8 cellular contexts compared by ENCODE assay signal in genomic region chr3:107697855-107698254, GRCh38.
DNase-seq lines count a peak whose midpoint lies in the region; ATAC-seq, FAIRE-seq and TF ChIP-seq lines count a peak whose summit lies in the region.
"Not testable (repeated sequence)": the region's sequence is repeated elsewhere in the genome, so short reads cannot be mapped to it uniquely, and the experiment has no call there.

No MANE protein-coding gene starts in this region.

- H3K27ac Mint-ChIP-seq in CD4-positive, alpha-beta T cell = peak overlapping the region; percentile 73
- peak overlapping the region; percentile 47 for H3K27ac Mint-ChIP-seq in activated CD4-positive, alpha-beta T cell treated with anti-CD3 and anti-CD28 coated beads for 36 hours
- H3K27ac Mint-ChIP-seq in astrocyte (ENCODE audit: unreplicated experiment) = not testable (repeated sequence)
- H3K27ac Mint-ChIP-seq in endodermal cell = peak overlapping the region; percentile 94
- H3K27ac Mint-ChIP-seq in naive thymus-derived CD4-positive, alpha-beta T cell = peak overlapping the region in 5 of 9 donors; percentile 65 to 92 (median 74)

- peak overlapping the region; percentile 70 for H3K9ac ChIP-seq in Karpas-422 (ENCODE audit: low read length)
- not testable (repeated sequence) for H3K9ac ChIP-seq in astrocyte (ENCODE audit: low read length); endodermal cell (ENCODE audit: extremely low read depth, low read length, poor library complexity, severe bottlenecking)
- H3K9ac ChIP-seq in iPS-18a (ENCODE audit: low read length) = peak overlapping the region; percentile 70

- not testable (repeated sequence) for H4K20me1 ChIP-seq in Karpas-422 (ENCODE audit: insufficient read depth, low read depth, low read length)
- H4K20me1 ChIP-seq in astrocyte (ENCODE audit: insufficient read depth, low read length) = peaks cover 23% of the 10 kb centered on the region

- POLR2A ChIA-PET in CD4-positive, alpha-beta T cell (lab: Charles Lee) = interaction anchor here (0.7 kb wide), 1 partner anchor 1734 kb away, joined by 3 read pairs; no protein-coding TSS in a partner anchor
- POLR2A ChIA-PET in activated CD4-positive, alpha-beta T cell treated with anti-CD3 and anti-CD28 coated beads for 36 hours (lab: Charles Lee) = not testable (repeated sequence)
- POLR2A ChIA-PET in naive thymus-derived CD4-positive, alpha-beta T cell (lab: Charles Lee) = interaction anchor here (0.7 to 0.9 kb wide), 2 partner anchors 11 to 99 kb away, joined by 3 to 4 read pairs; no protein-coding TSS in a partner anchor

- DNase-seq in CD4-positive, alpha-beta T cell; activated CD4-positive, alpha-beta T cell treated with anti-CD3 and anti-CD28 coated beads for 36 hours; astrocyte (ENCODE audit: low read depth); spleen: not testable (repeated sequence)
- DNase-seq in Karpas-422 (peak; percentile 49), endodermal cell (peak; percentile 55)
- peak in 3 of 9 donors; percentile 7 to 20 (median 12) for DNase-seq in naive thymus-derived CD4-positive, alpha-beta T cell

- peak overlapping the region; percentile 80 for H3K4me3 Mint-ChIP-seq in CD4-positive, alpha-beta T cell
- peak overlapping the region; percentile 56 for H3K4me3 Mint-ChIP-seq in activated CD4-positive, alpha-beta T cell treated with anti-CD3 and anti-CD28 coated beads for 36 hours
- H3K4me3 Mint-ChIP-seq in astrocyte (ENCODE audit: unreplicated experiment) = not testable (repeated sequence)
- peak overlapping the region; percentile 61 for H3K4me3 Mint-ChIP-seq in endodermal cell
- H3K4me3 Mint-ChIP-seq in naive thymus-derived CD4-positive, alpha-beta T cell = peak overlapping the region; percentile 40 to 87 (median 76)

- peaks cover 41% of the 10 kb centered on the region for H3K4me1 Mint-ChIP-seq in CD4-positive, alpha-beta T cell (ENCODE audit: low read depth)
- H3K4me1 Mint-ChIP-seq in activated CD4-positive, alpha-beta T cell treated with anti-CD3 and anti-CD28 coated beads for 36 hours = peaks cover 28% of the 10 kb centered on the region
- H3K4me1 Mint-ChIP-seq in astrocyte (ENCODE audit: low read depth, unreplicated experiment) = peaks cover 21% of the 10 kb centered on the region
- not testable (repeated sequence) for H3K4me1 Mint-ChIP-seq in endodermal cell
- peaks cover 0 to 52% (median 38%) of the 10 kb centered on the region in 7 donors for H3K4me1 Mint-ChIP-seq in naive thymus-derived CD4-positive, alpha-beta T cell

- H2AFZ ChIP-seq in Karpas-422 (ENCODE audit: low read length); astrocyte (ENCODE audit: low read depth, low read length): not testable (repeated sequence)

- not testable (repeated sequence) for H3K27me3 Mint-ChIP-seq in CD4-positive, alpha-beta T cell; activated CD4-positive, alpha-beta T cell treated with anti-CD3 and anti-CD28 coated beads for 36 hours; astrocyte (ENCODE audit: low read depth, unreplicated experiment); endodermal cell (ENCODE audit: insufficient read depth); naive thymus-derived CD4-positive, alpha-beta T cell

- not testable (repeated sequence) for FAIRE-seq in astrocyte (lab: Jason Lieb, UNC)

- TF ChIP-seq POLR2A in spleen (IDR thresholded peaks at IDR 0.05) = not testable (repeated sequence)

- ATAC-seq in CD4-positive, alpha-beta T cell (ENCODE audit: poor library complexity); activated CD4-positive, alpha-beta T cell treated with anti-CD3 and anti-CD28 coated beads for 36 hours; naive thymus-derived CD4-positive, alpha-beta T cell: not testable (repeated sequence)

- H3K79me2 ChIP-seq in Karpas-422 (ENCODE audit: low read length) = peaks cover 44% of the 10 kb centered on the region
- not testable (repeated sequence) for H3K79me2 ChIP-seq in astrocyte (ENCODE audit: insufficient read depth, low read length)

- H3K4me3 ChIP-seq in Karpas-422 (ENCODE audit: low read length) (peak overlapping the region; percentile 72), iPS-18a (ENCODE audit: low read length) (peak overlapping the region; percentile 66), spleen (peak overlapping the region in 5 of 8 donors; percentile 19 to 63 (median 31))
- H3K4me3 ChIP-seq in astrocyte (ENCODE audit: insufficient read depth, low read depth, low read length); endodermal cell (ENCODE audit: low read length); naive thymus-derived CD4-positive, alpha-beta T cell (ENCODE audit: low read length): not testable (repeated sequence)

- intact Hi-C loops in CD4-positive, alpha-beta T cell (cut with DNase I, micrococcal nuclease); activated CD4-positive, alpha-beta T cell treated with anti-CD3 and anti-CD28 coated beads for 36 hours (cut with DNase I, micrococcal nuclease); naive thymus-derived CD4-positive, alpha-beta T cell (cut with micrococcal nuclease); spleen (cut with DNase I; ENCODE audit: low total_unique reads): not testable (repeated sequence)

- H3K4me2 ChIP-seq in Karpas-422 (ENCODE audit: low read depth, low read length, poor library complexity, severe bottlenecking) (peak overlapping the region; percentile 65), astrocyte (ENCODE audit: low read length) (peak overlapping the region; percentile 19)

- not testable (repeated sequence) for TF ChIP-seq CTCF in CD4-positive, alpha-beta T cell (IDR thresholded peaks at IDR 0.05); astrocyte (IDR thresholded peaks at IDR 0.05; ENCODE audit: insufficient read depth, low read depth, low read length); endodermal cell (conservative IDR thresholded peaks at IDR 0.05); spleen (IDR thresholded peaks at IDR 0.05 in 8 of 11, conservative IDR thresholded peaks at IDR 0.05 in 3 of 11)

- not testable (repeated sequence) for H3K36me3 Mint-ChIP-seq in CD4-positive, alpha-beta T cell (ENCODE audit: low read depth); activated CD4-positive, alpha-beta T cell treated with anti-CD3 and anti-CD28 coated beads for 36 hours (ENCODE audit: low read depth); astrocyte (ENCODE audit: low read depth, unreplicated experiment); endodermal cell (ENCODE audit: low read depth); naive thymus-derived CD4-positive, alpha-beta T cell

- 73 to 83% methylated on average over 17 to 23 of the region's 23 CpGs for WGBS in endodermal cell (ENCODE audit: insufficient coverage in 1 of 2, insufficient read length in 1 of 2), 2 experiments
- 37 to 90% (median 74%) methylated on average over 20 to 23 of the region's 23 CpGs for WGBS in spleen, 5 donors

- not testable (repeated sequence) for H3K4me1 ChIP-seq in Karpas-422 (ENCODE audit: low read length); astrocyte (ENCODE audit: insufficient read depth, low read length); endodermal cell (ENCODE audit: control insufficient read depth, insufficient read depth, low read length); iPS-18a (ENCODE audit: control insufficient read depth, low read depth, low read length); naive thymus-derived CD4-positive, alpha-beta T cell (ENCODE audit: control insufficient read depth in 2 of 2, insufficient read depth in 2 of 2, low read length in 2 of 2); spleen

- H3K9me3 Mint-ChIP-seq in CD4-positive, alpha-beta T cell; activated CD4-positive, alpha-beta T cell treated with anti-CD3 and anti-CD28 coated beads for 36 hours (ENCODE audit: low read depth); astrocyte (ENCODE audit: unreplicated experiment); naive thymus-derived CD4-positive, alpha-beta T cell: not testable (repeated sequence)
- H3K9me3 Mint-ChIP-seq in endodermal cell = peaks cover 16% of the 10 kb centered on the region

- not testable (repeated sequence) for H3K27ac ChIP-seq in CD4-positive, alpha-beta T cell (ENCODE audit: low read depth, low read length); astrocyte (ENCODE audit: low read depth, low read length); endodermal cell (ENCODE audit: low read depth, low read length); naive thymus-derived CD4-positive, alpha-beta T cell (ENCODE audit: low read depth, low read length)
- H3K27ac ChIP-seq in Karpas-422 (ENCODE audit: low read length) (peak overlapping the region; percentile 37; the same call in 1 of the 2 replicates), iPS-18a (ENCODE audit: low read length) (peak overlapping the region; percentile 53), spleen (peak overlapping the region in 3 of 8 donors; percentile 39 to 47 (median 40))

- H3K9me2 ChIP-seq in Karpas-422 (replicated peaks; ENCODE audit: insufficient read depth, low read length) = not testable (repeated sequence)

- not testable (repeated sequence) for H3K36me3 ChIP-seq in Karpas-422 (ENCODE audit: insufficient read depth, low read length); astrocyte (ENCODE audit: insufficient read depth, low read length); endodermal cell (ENCODE audit: control insufficient read depth, insufficient read depth, low read length); iPS-18a (ENCODE audit: control insufficient read depth, low read depth, low read length); naive thymus-derived CD4-positive, alpha-beta T cell (ENCODE audit: control insufficient read depth in 2 of 3, insufficient read depth in 3 of 3, low read length in 3 of 3); spleen

- H3K9me3 ChIP-seq in CD4-positive, alpha-beta T cell (ENCODE audit: control insufficient read depth, low read length); Karpas-422 (ENCODE audit: low read length); astrocyte (ENCODE audit: insufficient read depth, low read depth, low read length); endodermal cell (ENCODE audit: control insufficient read depth, low read length); iPS-18a (ENCODE audit: control insufficient read depth, low read depth, low read length); naive thymus-derived CD4-positive, alpha-beta T cell (ENCODE audit: control insufficient read depth in 2 of 3, low read length in 3 of 3); spleen: not testable (repeated sequence)

- H3K27me3 ChIP-seq in CD4-positive, alpha-beta T cell (ENCODE audit: control insufficient read depth, insufficient read depth, low read length); Karpas-422 (ENCODE audit: low read length); astrocyte (ENCODE audit: insufficient read depth, low read length); endodermal cell (ENCODE audit: control insufficient read depth, insufficient read depth, low read length, poor library complexity, severe bottlenecking); iPS-18a (ENCODE audit: control insufficient read depth, insufficient read depth, low read length); naive thymus-derived CD4-positive, alpha-beta T cell (ENCODE audit: control insufficient read depth in 2 of 2, insufficient read depth in 2 of 2, low read length in 2 of 2); spleen (replicated peaks in 1 of 7): not testable (repeated sequence)

- CTCF ChIA-PET in CD4-positive, alpha-beta T cell (lab: Charles Lee) = interaction anchor here (1.1 kb wide), 1 partner anchor 20 kb away, joined by 3 read pairs; no protein-coding TSS in a partner anchor
- CTCF ChIA-PET in activated CD4-positive, alpha-beta T cell treated with anti-CD3 and anti-CD28 coated beads for 36 hours (lab: Charles Lee) = interaction anchor here (0.7 to 1.4 kb wide), 2 partner anchors 11 to 1315 kb away, joined by 3 read pairs; no protein-coding TSS in a partner anchor
- CTCF ChIA-PET in naive thymus-derived CD4-positive, alpha-beta T cell (lab: Charles Lee) = interaction anchor here (0.6 to 0.8 kb wide), 2 partner anchors 86 to 924 kb away, joined by 3 to 4 read pairs; no protein-coding TSS in a partner anchor
